ENCODE assay signal across 24 cellular contexts in genomic region chr7:43678315-43678714, GRCh38. TPM values are rescaled to one million over a fixed set of nuclear protein-coding genes. Genes with fewer than 3 reads are reported as not detected.
DNase-seq lines count a peak whose midpoint lies in the region; ATAC-seq and TF ChIP-seq lines count a peak whose summit lies in the region.
"Had no signal": no experiment of that assay in that cellular context is flagged by ENCODE, and none has a peak within 500 bp of the region (broad histone marks: within the 10 kb centered on the region; RNA-seq: fewer than 3 reads in every experiment).

No MANE protein-coding gene starts in this region.

- peak overlapping the region; percentile 49 for H3K4me3 Mint-ChIP-seq in activated T-cell treated with anti-CD3 and anti-CD28 coated beads, Interleukin-2, amount 50 U/mL, for 24 hours
- H3K4me3 Mint-ChIP-seq in activated naive CD8-positive, alpha-beta T cell, result peak overlapping the region; percentile 51
- peak overlapping the region; percentile 29 for H3K4me3 Mint-ChIP-seq in stimulated activated effector memory CD8-positive, alpha-beta T cell treated with anti-CD3 and anti-CD28 coated beads, Interleukin-12 subunit alpha, Interleukin-12 subunit beta, amount 100 ng/mL, for 72 hours
- H3K4me3 Mint-ChIP-seq: activated CD4-positive, alpha-beta T cell treated with anti-CD3 and anti-CD28 coated beads, Interleukin-2, amount 10 ng/mL, durations not matched to agents 7 days and 5 days had no signal

- no peaks in the 10 kb centered on the region for H3K27me3 Mint-ChIP-seq in activated T-cell treated with anti-CD3 and anti-CD28 coated beads, Interleukin-2, amount 50 U/mL, for 24 hours
- no peaks in the 10 kb centered on the region for H3K27me3 Mint-ChIP-seq in activated naive CD8-positive, alpha-beta T cell
- H3K27me3 Mint-ChIP-seq: activated CD4-positive, alpha-beta T cell treated with anti-CD3 and anti-CD28 coated beads, Interleukin-2, amount 10 ng/mL, durations not matched to agents 7 days and 5 days had no signal

- H3K4me1 ChIP-seq in KMS-11 (ENCODE audit: low read depth, poor library complexity, severe bottlenecking) (peaks cover 33% of the 10 kb centered on the region), SJCRH30 (no peaks in the 10 kb centered on the region)
- H3K4me1 ChIP-seq: BLaER1, HAP-1 had no signal

- H3K9me3 ChIP-seq in SJCRH30 (replicated peaks), result no peaks in the 10 kb centered on the region; the same call in 1 of the 2 replicates
- H3K9me3 ChIP-seq: HAP-1, Peyer's patch, upper lobe of left lung had no signal

- peaks cover 16% of the 10 kb centered on the region for H3K9me3 Mint-ChIP-seq in activated T-cell treated with anti-CD3 and anti-CD28 coated beads, Interleukin-2, amount 50 U/mL, for 24 hours
- H3K9me3 Mint-ChIP-seq in activated naive CD8-positive, alpha-beta T cell (ENCODE audit: low read depth), result no peaks in the 10 kb centered on the region
- no peaks in the 10 kb centered on the region for H3K9me3 Mint-ChIP-seq in stimulated activated effector memory CD8-positive, alpha-beta T cell treated with anti-CD3 and anti-CD28 coated beads, Interleukin-12 subunit alpha, Interleukin-12 subunit beta, amount 100 ng/mL, for 72 hours

- H3K4me3 ChIP-seq in KMS-11 (IDR thresholded peaks at IDR 0.05; ENCODE audit: insufficient read depth, low read depth, low read length) (no peak overlapping the region), SJCRH30 (no peak overlapping the region)
- H3K4me3 ChIP-seq: BLaER1, dorsolateral prefrontal cortex, HAP-1, heart right ventricle, Peyer's patch, upper lobe of left lung had no signal

- H3K27ac Mint-ChIP-seq in activated T-cell treated with anti-CD3 and anti-CD28 coated beads, Interleukin-2, amount 50 U/mL, for 24 hours, result peak overlapping the region; percentile 95
- H3K27ac Mint-ChIP-seq in activated naive CD8-positive, alpha-beta T cell, result peak overlapping the region; percentile 89
- peak overlapping the region; percentile 55 for H3K27ac Mint-ChIP-seq in stimulated activated effector memory CD8-positive, alpha-beta T cell treated with anti-CD3 and anti-CD28 coated beads, Interleukin-12 subunit alpha, Interleukin-12 subunit beta, amount 100 ng/mL, for 72 hours

- H3K27me3 ChIP-seq in KMS-11 (ENCODE audit: insufficient read depth, low read depth) (no peaks in the 10 kb centered on the region), SJCRH30 (no peaks in the 10 kb centered on the region)
- H3K27me3 ChIP-seq: BLaER1, dorsolateral prefrontal cortex, heart right ventricle, Peyer's patch, upper lobe of left lung had no signal

- H4K20me1 ChIP-seq in KMS-11 (ENCODE audit: insufficient read depth), result peaks cover 13% of the 10 kb centered on the region; the same call in 1 of the 2 replicates

- DNase-seq in activated T-cell treated with anti-CD3 and anti-CD28 coated beads, Interleukin-2, amount 50 U/mL, for 24 hours, result no peak
- DNase-seq in activated T-cell treated with anti-CD3 and anti-CD28 coated beads for 4 hours (no peak), NCI-H1105 (lab: John Stamatoyannopoulos, UW) (no peak), SJCRH30 (no peak), NCI-H2171 treated with DMSO at 0.1 percent for 48 hours (lab: John Stamatoyannopoulos, UW) (no peak)
- DNase-seq in stimulated activated effector memory CD8-positive, alpha-beta T cell treated with anti-CD3 and anti-CD28 coated beads, Interleukin-12 subunit alpha, Interleukin-12 subunit beta, amount 100 ng/mL, for 72 hours (ENCODE audit: low spot score in 2 of 2), result no peak
- DNase-seq: activated CD4-positive, alpha-beta T cell treated with anti-CD3 and anti-CD28 coated beads, Interleukin-2, amount 10 ng/mL, durations not matched to agents 7 days and 5 days; cerebellar nuclear complex; dorsolateral prefrontal cortex; EL; heart right ventricle; left cardiac atrium; NCI-H1048; NCI-H187 treated with DMSO at 0.1 percent for 48 hours; NCI-H526 treated with DMSO at 0.1 percent for 48 hours; nucleus accumbens; Peyer's patch; SIG-M5; upper lobe of left lung had no signal

- peaks cover 23% of the 10 kb centered on the region for H3K36me3 Mint-ChIP-seq in activated T-cell treated with anti-CD3 and anti-CD28 coated beads, Interleukin-2, amount 50 U/mL, for 24 hours (ENCODE audit: low read depth)
- peaks cover 14% of the 10 kb centered on the region for H3K36me3 Mint-ChIP-seq in activated naive CD8-positive, alpha-beta T cell
- peaks cover 6% of the 10 kb centered on the region for H3K36me3 Mint-ChIP-seq in stimulated activated effector memory CD8-positive, alpha-beta T cell treated with anti-CD3 and anti-CD28 coated beads, Interleukin-12 subunit alpha, Interleukin-12 subunit beta, amount 100 ng/mL, for 72 hours

- no peak overlapping the region for H3K27ac ChIP-seq in KMS-11
- H3K27ac ChIP-seq in SJCRH30, result no peak overlapping the region
- H3K27ac ChIP-seq: BLaER1, dorsolateral prefrontal cortex, HL-60, upper lobe of left lung had no signal

- H2AFZ ChIP-seq in KMS-11 (ENCODE audit: low read depth), result no peak overlapping the region

- H3K79me2 ChIP-seq in KMS-11 (ENCODE audit: insufficient read depth, low read depth), result peaks cover 81% of the 10 kb centered on the region

- peak overlapping the region; percentile 4; the same call in 1 of the 2 replicates for H3K4me2 ChIP-seq in KMS-11
- H3K4me2 ChIP-seq: BLaER1 had no signal

- no peaks in the 10 kb centered on the region for H3K36me3 ChIP-seq in KMS-11 (ENCODE audit: insufficient read depth)
- H3K36me3 ChIP-seq in SJCRH30, result no peaks in the 10 kb centered on the region
- H3K36me3 ChIP-seq: HAP-1, heart right ventricle, Peyer's patch, upper lobe of left lung had no signal

- TF ChIP-seq CTCF in KMS-11 (conservative IDR thresholded peaks at IDR 0.05; ENCODE audit: low read depth, low read length), result no peak

- ATAC-seq in stimulated activated effector memory CD8-positive, alpha-beta T cell treated with anti-CD3 and anti-CD28 coated beads, Interleukin-12 subunit alpha, Interleukin-12 subunit beta, amount 100 ng/mL, for 72 hours, result no peak
- ATAC-seq: heart right ventricle, left cardiac atrium had no signal

- no peak overlapping the region for H3K9ac ChIP-seq in KMS-11
- H3K9ac ChIP-seq: BLaER1 had no signal

- peaks cover 88% of the 10 kb centered on the region for H3K4me1 Mint-ChIP-seq in activated T-cell treated with anti-CD3 and anti-CD28 coated beads, Interleukin-2, amount 50 U/mL, for 24 hours (ENCODE audit: low read depth)
- peaks cover 84% of the 10 kb centered on the region for H3K4me1 Mint-ChIP-seq in activated naive CD8-positive, alpha-beta T cell (ENCODE audit: low read depth)
- peaks cover 62% of the 10 kb centered on the region for H3K4me1 Mint-ChIP-seq in stimulated activated effector memory CD8-positive, alpha-beta T cell treated with anti-CD3 and anti-CD28 coated beads, Interleukin-12 subunit alpha, Interleukin-12 subunit beta, amount 100 ng/mL, for 72 hours

RNA-seq across cellular contexts. Expression of gene COA1, which starts 51.0 kb away (rescaled TPM):
- 132 and 134 TPM in 2 replicates for total RNA-seq in SJCRH30 (2014; rRNA removed; shearing (Covaris generic))
